In the genomic region with DNA sequence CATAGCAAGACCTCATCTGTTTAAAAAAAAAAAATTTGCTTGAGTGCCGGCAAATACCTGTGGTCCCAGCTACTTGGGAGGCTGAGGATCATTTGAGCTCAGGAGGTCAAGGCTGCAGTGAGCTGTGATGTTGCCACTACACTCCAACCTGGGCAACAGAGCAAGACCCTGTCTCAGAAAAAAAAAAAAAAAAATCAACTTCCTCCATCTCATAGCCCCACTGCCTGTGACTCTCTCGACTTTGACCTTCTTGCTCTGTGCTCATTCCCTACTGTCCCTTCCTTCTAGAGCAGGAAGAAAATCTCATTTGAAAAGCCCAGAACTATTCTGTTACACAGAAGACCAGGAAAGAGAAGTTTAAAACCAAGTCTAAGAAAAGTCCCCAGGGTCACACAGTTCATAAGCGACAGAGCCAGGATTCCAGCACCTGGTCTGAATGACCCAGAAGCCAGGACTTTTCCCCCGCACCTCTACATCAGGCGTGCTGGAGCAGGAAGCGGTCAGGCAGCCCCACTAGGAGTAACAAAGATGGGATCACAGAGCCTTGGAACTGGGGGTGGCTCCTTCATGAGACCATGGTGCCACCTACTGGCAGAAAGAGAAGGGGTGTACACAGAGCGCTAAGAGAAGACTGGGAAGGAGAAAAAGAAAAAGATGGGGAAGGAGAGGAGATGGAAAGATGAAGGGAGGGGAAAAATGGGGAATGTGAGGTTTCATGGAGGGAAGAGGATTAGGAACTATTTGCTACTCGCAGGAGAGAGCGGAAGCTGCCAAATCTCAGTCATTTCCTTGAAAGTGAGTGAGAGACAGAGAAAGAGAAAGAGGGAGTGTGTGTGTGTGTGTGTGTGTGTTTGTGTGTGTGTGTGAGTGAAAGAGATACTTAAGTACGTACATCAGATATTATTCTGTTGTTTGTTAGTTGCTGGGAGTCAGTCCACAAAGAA, we compare ENCODE assay signal across 1 cellular context.
TF ChIP-seq lines count a peak whose summit lies in the region.

No MANE protein-coding gene starts in this region.

TF ChIP-seq in K562, 482 proteins besides CTCF, POLR2A, EP300 and RAD21 (continued from another document and continues in another):
- TF ChIP-seq, protein P1, sequence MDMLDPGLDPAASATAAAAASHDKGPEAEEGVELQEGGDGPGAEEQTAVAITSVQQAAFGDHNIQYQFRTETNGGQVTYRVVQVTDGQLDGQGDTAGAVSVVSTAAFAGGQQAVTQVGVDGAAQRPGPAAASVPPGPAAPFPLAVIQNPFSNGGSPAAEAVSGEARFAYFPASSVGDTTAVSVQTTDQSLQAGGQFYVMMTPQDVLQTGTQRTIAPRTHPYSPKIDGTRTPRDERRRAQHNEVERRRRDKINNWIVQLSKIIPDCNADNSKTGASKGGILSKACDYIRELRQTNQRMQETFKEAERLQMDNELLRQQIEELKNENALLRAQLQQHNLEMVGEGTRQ (CRISPR knock-in tag; IDR thresholded peaks at IDR 0.05) = no peak
- TF ChIP-seq, protein P2, sequence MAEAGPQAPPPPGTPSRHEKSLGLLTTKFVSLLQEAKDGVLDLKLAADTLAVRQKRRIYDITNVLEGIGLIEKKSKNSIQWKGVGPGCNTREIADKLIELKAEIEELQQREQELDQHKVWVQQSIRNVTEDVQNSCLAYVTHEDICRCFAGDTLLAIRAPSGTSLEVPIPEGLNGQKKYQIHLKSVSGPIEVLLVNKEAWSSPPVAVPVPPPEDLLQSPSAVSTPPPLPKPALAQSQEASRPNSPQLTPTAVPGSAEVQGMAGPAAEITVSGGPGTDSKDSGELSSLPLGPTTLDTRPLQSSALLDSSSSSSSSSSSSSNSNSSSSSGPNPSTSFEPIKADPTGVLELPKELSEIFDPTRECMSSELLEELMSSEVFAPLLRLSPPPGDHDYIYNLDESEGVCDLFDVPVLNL (CRISPR knock-in tag; IDR thresholded peaks at IDR 0.05; ENCODE audit: low read depth) = no peak
- TF ChIP-seq, protein P3, sequence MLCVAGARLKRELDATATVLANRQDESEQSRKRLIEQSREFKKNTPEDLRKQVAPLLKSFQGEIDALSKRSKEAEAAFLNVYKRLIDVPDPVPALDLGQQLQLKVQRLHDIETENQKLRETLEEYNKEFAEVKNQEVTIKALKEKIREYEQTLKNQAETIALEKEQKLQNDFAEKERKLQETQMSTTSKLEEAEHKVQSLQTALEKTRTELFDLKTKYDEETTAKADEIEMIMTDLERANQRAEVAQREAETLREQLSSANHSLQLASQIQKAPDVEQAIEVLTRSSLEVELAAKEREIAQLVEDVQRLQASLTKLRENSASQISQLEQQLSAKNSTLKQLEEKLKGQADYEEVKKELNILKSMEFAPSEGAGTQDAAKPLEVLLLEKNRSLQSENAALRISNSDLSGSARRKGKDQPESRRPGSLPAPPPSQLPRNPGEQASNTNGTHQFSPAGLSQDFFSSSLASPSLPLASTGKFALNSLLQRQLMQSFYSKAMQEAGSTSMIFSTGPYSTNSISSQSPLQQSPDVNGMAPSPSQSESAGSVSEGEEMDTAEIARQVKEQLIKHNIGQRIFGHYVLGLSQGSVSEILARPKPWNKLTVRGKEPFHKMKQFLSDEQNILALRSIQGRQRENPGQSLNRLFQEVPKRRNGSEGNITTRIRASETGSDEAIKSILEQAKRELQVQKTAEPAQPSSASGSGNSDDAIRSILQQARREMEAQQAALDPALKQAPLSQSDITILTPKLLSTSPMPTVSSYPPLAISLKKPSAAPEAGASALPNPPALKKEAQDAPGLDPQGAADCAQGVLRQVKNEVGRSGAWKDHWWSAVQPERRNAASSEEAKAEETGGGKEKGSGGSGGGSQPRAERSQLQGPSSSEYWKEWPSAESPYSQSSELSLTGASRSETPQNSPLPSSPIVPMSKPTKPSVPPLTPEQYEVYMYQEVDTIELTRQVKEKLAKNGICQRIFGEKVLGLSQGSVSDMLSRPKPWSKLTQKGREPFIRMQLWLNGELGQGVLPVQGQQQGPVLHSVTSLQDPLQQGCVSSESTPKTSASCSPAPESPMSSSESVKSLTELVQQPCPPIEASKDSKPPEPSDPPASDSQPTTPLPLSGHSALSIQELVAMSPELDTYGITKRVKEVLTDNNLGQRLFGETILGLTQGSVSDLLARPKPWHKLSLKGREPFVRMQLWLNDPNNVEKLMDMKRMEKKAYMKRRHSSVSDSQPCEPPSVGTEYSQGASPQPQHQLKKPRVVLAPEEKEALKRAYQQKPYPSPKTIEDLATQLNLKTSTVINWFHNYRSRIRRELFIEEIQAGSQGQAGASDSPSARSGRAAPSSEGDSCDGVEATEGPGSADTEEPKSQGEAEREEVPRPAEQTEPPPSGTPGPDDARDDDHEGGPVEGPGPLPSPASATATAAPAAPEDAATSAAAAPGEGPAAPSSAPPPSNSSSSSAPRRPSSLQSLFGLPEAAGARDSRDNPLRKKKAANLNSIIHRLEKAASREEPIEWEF (CRISPR knock-in tag; IDR thresholded peaks at IDR 0.05) = no peak
- TF ChIP-seq ZNF134 (CRISPR knock-in tag; conservative IDR thresholded peaks at IDR 0.05) (no peak), PYGO2 (tag; IDR thresholded peaks at IDR 0.05) (no peak), ZNF384 (IDR thresholded peaks at IDR 0.05; ENCODE audit: low read depth, low read length) (peak; percentile 63), NFE2 (IDR thresholded peaks at IDR 0.05; ENCODE audit: low read depth) (no peak), PTRF (tag; IDR thresholded peaks at IDR 0.05) (no peak), FIP1L1 (IDR thresholded peaks at IDR 0.05; ENCODE audit: low read depth, low read length, poor library complexity, severe bottlenecking) (no peak), MCM7 (IDR thresholded peaks at IDR 0.05) (0 out of 4 replicates have a peak, but pooled peaks of 1 of the 2 experiments have one; percentile 83), YBX1 (IDR thresholded peaks at IDR 0.05) (peak; percentile 92), EZH2 (IDR thresholded peaks at IDR 0.05; ENCODE audit: borderline replicate concordance, low read depth, low read length) (no peak), DDX20 (tag; IDR thresholded peaks at IDR 0.05; ENCODE audit: low read depth) (no peak), PTTG1 (tag; IDR thresholded peaks at IDR 0.05; ENCODE audit: low read depth) (no peak), BRD9 (IDR thresholded peaks at IDR 0.05; ENCODE audit: low read depth, partially characterized antibody) (peak; percentile 84)
- TF ChIP-seq, protein P4, sequence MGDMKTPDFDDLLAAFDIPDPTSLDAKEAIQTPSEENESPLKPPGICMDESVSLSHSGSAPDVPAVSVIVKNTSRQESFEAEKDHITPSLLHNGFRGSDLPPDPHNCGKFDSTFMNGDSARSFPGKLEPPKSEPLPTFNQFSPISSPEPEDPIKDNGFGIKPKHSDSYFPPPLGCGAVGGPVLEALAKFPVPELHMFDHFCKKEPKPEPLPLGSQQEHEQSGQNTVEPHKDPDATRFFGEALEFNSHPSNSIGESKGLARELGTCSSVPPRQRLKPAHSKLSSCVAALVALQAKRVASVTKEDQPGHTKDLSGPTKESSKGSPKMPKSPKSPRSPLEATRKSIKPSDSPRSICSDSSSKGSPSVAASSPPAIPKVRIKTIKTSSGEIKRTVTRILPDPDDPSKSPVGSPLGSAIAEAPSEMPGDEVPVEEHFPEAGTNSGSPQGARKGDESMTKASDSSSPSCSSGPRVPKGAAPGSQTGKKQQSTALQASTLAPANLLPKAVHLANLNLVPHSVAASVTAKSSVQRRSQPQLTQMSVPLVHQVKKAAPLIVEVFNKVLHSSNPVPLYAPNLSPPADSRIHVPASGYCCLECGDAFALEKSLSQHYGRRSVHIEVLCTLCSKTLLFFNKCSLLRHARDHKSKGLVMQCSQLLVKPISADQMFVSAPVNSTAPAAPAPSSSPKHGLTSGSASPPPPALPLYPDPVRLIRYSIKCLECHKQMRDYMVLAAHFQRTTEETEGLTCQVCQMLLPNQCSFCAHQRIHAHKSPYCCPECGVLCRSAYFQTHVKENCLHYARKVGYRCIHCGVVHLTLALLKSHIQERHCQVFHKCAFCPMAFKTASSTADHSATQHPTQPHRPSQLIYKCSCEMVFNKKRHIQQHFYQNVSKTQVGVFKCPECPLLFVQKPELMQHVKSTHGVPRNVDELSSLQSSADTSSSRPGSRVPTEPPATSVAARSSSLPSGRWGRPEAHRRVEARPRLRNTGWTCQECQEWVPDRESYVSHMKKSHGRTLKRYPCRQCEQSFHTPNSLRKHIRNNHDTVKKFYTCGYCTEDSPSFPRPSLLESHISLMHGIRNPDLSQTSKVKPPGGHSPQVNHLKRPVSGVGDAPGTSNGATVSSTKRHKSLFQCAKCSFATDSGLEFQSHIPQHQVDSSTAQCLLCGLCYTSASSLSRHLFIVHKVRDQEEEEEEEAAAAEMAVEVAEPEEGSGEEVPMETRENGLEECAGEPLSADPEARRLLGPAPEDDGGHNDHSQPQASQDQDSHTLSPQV (IDR thresholded peaks at IDR 0.05) = no peak
- TF ChIP-seq, protein P5, sequence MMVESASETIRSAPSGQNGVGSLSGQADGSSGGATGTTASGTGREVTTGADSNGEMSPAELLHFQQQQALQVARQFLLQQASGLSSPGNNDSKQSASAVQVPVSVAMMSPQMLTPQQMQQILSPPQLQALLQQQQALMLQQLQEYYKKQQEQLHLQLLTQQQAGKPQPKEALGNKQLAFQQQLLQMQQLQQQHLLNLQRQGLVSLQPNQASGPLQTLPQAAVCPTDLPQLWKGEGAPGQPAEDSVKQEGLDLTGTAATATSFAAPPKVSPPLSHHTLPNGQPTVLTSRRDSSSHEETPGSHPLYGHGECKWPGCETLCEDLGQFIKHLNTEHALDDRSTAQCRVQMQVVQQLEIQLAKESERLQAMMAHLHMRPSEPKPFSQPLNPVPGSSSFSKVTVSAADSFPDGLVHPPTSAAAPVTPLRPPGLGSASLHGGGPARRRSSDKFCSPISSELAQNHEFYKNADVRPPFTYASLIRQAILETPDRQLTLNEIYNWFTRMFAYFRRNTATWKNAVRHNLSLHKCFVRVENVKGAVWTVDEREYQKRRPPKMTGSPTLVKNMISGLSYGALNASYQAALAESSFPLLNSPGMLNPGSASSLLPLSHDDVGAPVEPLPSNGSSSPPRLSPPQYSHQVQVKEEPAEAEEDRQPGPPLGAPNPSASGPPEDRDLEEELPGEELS (CRISPR knock-in tag; IDR thresholded peaks at IDR 0.05; ENCODE audit: borderline replicate concordance) = no peak
- TF ChIP-seq, protein P6, sequence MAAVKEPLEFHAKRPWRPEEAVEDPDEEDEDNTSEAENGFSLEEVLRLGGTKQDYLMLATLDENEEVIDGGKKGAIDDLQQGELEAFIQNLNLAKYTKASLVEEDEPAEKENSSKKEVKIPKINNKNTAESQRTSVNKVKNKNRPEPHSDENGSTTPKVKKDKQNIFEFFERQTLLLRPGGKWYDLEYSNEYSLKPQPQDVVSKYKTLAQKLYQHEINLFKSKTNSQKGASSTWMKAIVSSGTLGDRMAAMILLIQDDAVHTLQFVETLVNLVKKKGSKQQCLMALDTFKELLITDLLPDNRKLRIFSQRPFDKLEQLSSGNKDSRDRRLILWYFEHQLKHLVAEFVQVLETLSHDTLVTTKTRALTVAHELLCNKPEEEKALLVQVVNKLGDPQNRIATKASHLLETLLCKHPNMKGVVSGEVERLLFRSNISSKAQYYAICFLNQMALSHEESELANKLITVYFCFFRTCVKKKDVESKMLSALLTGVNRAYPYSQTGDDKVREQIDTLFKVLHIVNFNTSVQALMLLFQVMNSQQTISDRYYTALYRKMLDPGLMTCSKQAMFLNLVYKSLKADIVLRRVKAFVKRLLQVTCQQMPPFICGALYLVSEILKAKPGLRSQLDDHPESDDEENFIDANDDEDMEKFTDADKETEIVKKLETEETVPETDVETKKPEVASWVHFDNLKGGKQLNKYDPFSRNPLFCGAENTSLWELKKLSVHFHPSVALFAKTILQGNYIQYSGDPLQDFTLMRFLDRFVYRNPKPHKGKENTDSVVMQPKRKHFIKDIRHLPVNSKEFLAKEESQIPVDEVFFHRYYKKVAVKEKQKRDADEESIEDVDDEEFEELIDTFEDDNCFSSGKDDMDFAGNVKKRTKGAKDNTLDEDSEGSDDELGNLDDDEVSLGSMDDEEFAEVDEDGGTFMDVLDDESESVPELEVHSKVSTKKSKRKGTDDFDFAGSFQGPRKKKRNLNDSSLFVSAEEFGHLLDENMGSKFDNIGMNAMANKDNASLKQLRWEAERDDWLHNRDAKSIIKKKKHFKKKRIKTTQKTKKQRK (IDR thresholded peaks at IDR 0.05; ENCODE audit: borderline replicate concordance, low read depth, low read length) = no peak
- TF ChIP-seq, protein P7, sequence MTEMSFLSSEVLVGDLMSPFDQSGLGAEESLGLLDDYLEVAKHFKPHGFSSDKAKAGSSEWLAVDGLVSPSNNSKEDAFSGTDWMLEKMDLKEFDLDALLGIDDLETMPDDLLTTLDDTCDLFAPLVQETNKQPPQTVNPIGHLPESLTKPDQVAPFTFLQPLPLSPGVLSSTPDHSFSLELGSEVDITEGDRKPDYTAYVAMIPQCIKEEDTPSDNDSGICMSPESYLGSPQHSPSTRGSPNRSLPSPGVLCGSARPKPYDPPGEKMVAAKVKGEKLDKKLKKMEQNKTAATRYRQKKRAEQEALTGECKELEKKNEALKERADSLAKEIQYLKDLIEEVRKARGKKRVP (CRISPR knock-in tag; IDR thresholded peaks at IDR 0.05) = no peak
- TF ChIP-seq, protein P8, sequence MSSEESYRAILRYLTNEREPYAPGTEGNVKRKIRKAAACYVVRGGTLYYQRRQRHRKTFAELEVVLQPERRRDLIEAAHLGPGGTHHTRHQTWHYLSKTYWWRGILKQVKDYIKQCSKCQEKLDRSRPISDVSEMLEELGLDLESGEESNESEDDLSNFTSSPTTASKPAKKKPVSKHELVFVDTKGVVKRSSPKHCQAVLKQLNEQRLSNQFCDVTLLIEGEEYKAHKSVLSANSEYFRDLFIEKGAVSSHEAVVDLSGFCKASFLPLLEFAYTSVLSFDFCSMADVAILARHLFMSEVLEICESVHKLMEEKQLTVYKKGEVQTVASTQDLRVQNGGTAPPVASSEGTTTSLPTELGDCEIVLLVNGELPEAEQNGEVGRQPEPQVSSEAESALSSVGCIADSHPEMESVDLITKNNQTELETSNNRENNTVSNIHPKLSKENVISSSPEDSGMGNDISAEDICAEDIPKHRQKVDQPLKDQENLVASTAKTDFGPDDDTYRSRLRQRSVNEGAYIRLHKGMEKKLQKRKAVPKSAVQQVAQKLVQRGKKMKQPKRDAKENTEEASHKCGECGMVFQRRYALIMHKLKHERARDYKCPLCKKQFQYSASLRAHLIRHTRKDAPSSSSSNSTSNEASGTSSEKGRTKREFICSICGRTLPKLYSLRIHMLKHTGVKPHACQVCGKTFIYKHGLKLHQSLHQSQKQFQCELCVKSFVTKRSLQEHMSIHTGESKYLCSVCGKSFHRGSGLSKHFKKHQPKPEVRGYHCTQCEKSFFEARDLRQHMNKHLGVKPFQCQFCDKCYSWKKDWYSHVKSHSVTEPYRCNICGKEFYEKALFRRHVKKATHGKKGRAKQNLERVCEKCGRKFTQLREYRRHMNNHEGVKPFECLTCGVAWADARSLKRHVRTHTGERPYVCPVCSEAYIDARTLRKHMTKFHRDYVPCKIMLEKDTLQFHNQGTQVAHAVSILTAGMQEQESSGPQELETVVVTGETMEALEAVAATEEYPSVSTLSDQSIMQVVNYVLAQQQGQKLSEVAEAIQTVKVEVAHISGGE (CRISPR knock-in tag; IDR thresholded peaks at IDR 0.05) = no peak
- TF ChIP-seq, protein P9, sequence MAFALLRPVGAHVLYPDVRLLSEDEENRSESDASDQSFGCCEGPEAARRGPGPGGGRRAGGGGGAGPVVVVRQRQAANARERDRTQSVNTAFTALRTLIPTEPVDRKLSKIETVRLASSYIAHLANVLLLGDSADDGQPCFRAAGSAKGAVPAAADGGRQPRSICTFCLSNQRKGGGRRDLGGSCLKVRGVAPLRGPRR (CRISPR knock-in tag; IDR thresholded peaks at IDR 0.05) = no peak
- TF ChIP-seq, protein P10, sequence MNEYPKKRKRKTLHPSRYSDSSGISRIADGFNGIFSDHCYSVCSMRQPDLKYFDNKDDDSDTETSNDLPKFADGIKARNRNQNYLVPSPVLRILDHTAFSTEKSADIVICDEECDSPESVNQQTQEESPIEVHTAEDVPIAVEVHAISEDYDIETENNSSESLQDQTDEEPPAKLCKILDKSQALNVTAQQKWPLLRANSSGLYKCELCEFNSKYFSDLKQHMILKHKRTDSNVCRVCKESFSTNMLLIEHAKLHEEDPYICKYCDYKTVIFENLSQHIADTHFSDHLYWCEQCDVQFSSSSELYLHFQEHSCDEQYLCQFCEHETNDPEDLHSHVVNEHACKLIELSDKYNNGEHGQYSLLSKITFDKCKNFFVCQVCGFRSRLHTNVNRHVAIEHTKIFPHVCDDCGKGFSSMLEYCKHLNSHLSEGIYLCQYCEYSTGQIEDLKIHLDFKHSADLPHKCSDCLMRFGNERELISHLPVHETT (CRISPR knock-in tag; conservative IDR thresholded peaks at IDR 0.05 in 1 of 2, IDR thresholded peaks at IDR 0.05 in 1 of 2) = peak in 1 of 2 experiments; percentile 39; a peak in 1 of 4 replicates
